1 cellular context compared by ENCODE assay signal in genomic region chr15:101439285-101439919, GRCh38.
TF ChIP-seq lines count a peak whose summit lies in the region.

No MANE protein-coding gene starts in this region.

TF ChIP-seq in HepG2, 621 proteins besides CTCF, POLR2A, EP300 and RAD21 (continued from another document and continues in another):
- peak; percentile 94 for TF ChIP-seq MYC (CRISPR knock-in tag; IDR thresholded peaks at IDR 0.05; ENCODE audit: borderline replicate concordance)
- no peak for TF ChIP-seq ZNF230 (CRISPR knock-in tag; IDR thresholded peaks at IDR 0.05)
- TF ChIP-seq ZNF350 (CRISPR knock-in tag; IDR thresholded peaks at IDR 0.05; ENCODE audit: borderline replicate concordance, low read depth) = peak; percentile 30; the same call in 1 of the 2 replicates
- TF ChIP-seq TBX2 (CRISPR knock-in tag; IDR thresholded peaks at IDR 0.05; ENCODE audit: borderline replicate concordance) = peak; percentile 98
- TF ChIP-seq KLF13 (CRISPR knock-in tag; IDR thresholded peaks at IDR 0.05) = no peak
- TF ChIP-seq ZMYM3 (CRISPR knock-in tag; IDR thresholded peaks at IDR 0.05) = peak; percentile 74
- TF ChIP-seq FOSL1 (CRISPR knock-in tag; IDR thresholded peaks at IDR 0.05; ENCODE audit: borderline replicate concordance) = peak; percentile 47; the same call in 1 of the 2 replicates
- no peak for TF ChIP-seq WIZ (CRISPR knock-in tag; IDR thresholded peaks at IDR 0.05)
- TF ChIP-seq FOXJ3 (CRISPR knock-in tag; IDR thresholded peaks at IDR 0.05; ENCODE audit: borderline replicate concordance) = peak; percentile 98
- TF ChIP-seq MTF1 (CRISPR knock-in tag; IDR thresholded peaks at IDR 0.05) = no peak
- no peak; the same call in 1 of the 2 replicates for TF ChIP-seq NFYC (CRISPR knock-in tag; IDR thresholded peaks at IDR 0.05)
- no peak for TF ChIP-seq ZNF790 (CRISPR knock-in tag; IDR thresholded peaks at IDR 0.05; ENCODE audit: borderline replicate concordance)
- TF ChIP-seq PITX1 (CRISPR knock-in tag; IDR thresholded peaks at IDR 0.05) = peak; percentile 84
- peak; percentile 96 for TF ChIP-seq FOXA3 (CRISPR knock-in tag; IDR thresholded peaks at IDR 0.05)
- no peak for TF ChIP-seq CREB3 (CRISPR knock-in tag; IDR thresholded peaks at IDR 0.05)
- no peak for TF ChIP-seq ZKSCAN5 (CRISPR knock-in tag; IDR thresholded peaks at IDR 0.05)
- peak; percentile 78 for TF ChIP-seq NR2C2 (CRISPR knock-in tag; IDR thresholded peaks at IDR 0.05; ENCODE audit: borderline replicate concordance)
- no peak for TF ChIP-seq ZFYVE20 (CRISPR knock-in tag; IDR thresholded peaks at IDR 0.05; ENCODE audit: borderline replicate concordance, low read depth)
- TF ChIP-seq ARNTL (CRISPR knock-in tag; IDR thresholded peaks at IDR 0.05) = peak; percentile 87
- peak; percentile 99 for TF ChIP-seq HDAC2 (CRISPR knock-in tag; IDR thresholded peaks at IDR 0.05)
- TF ChIP-seq SRSF4 (IDR thresholded peaks at IDR 0.05; ENCODE audit: low read depth, low read length, poor library complexity, severe bottlenecking) = no peak
- peak; percentile 87 for TF ChIP-seq ZNF205 (CRISPR knock-in tag; IDR thresholded peaks at IDR 0.05)
- no peak for TF ChIP-seq ZNF143 (CRISPR knock-in tag; IDR thresholded peaks at IDR 0.05)
- no peak for TF ChIP-seq ZNF530 (CRISPR knock-in tag; IDR thresholded peaks at IDR 0.05; ENCODE audit: low read depth)
- TF ChIP-seq, protein P1, sequence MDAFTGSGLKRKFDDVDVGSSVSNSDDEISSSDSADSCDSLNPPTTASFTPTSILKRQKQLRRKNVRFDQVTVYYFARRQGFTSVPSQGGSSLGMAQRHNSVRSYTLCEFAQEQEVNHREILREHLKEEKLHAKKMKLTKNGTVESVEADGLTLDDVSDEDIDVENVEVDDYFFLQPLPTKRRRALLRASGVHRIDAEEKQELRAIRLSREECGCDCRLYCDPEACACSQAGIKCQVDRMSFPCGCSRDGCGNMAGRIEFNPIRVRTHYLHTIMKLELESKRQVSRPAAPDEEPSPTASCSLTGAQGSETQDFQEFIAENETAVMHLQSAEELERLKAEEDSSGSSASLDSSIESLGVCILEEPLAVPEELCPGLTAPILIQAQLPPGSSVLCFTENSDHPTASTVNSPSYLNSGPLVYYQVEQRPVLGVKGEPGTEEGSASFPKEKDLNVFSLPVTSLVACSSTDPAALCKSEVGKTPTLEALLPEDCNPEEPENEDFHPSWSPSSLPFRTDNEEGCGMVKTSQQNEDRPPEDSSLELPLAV (CRISPR knock-in tag; conservative IDR thresholded peaks at IDR 0.05; ENCODE audit: low read depth) = no peak
- TF ChIP-seq, protein P2, sequence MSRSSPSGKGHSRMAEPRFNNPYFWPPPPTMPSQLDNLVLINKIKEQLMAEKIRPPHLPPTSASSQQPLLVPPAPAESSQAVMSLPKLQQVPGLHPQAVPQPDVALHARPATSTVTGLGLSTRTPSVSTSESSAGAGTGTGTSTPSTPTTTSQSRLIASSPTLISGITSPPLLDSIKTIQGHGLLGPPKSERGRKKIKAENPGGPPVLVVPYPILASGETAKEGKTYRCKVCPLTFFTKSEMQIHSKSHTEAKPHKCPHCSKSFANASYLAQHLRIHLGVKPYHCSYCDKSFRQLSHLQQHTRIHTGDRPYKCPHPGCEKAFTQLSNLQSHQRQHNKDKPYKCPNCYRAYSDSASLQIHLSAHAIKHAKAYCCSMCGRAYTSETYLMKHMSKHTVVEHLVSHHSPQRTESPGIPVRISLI (CRISPR knock-in tag; IDR thresholded peaks at IDR 0.05; ENCODE audit: borderline replicate concordance) = peak; percentile 44; the same call in 1 of the 2 replicates
- no peak for TF ChIP-seq ZFP37 (CRISPR knock-in tag; IDR thresholded peaks at IDR 0.05; ENCODE audit: borderline replicate concordance)
- TF ChIP-seq ZNF768 (CRISPR knock-in tag; IDR thresholded peaks at IDR 0.05) = no peak
- TF ChIP-seq RFXANK (CRISPR knock-in tag; IDR thresholded peaks at IDR 0.05) = no peak
- TF ChIP-seq ZFP36 (IDR thresholded peaks at IDR 0.05; ENCODE audit: borderline replicate concordance, low read depth, low read length, partially characterized antibody) = no peak
- TF ChIP-seq ZBTB40 (IDR thresholded peaks at IDR 0.05) = no peak
- TF ChIP-seq ZBTB40 (CRISPR knock-in tag; IDR thresholded peaks at IDR 0.05) = peak; percentile 49; the same call in 1 of the 2 replicates
- TF ChIP-seq FOXK2 (IDR thresholded peaks at IDR 0.05) = peak; percentile 55
- TF ChIP-seq ZFP82 (CRISPR knock-in tag; IDR thresholded peaks at IDR 0.05; ENCODE audit: borderline replicate concordance) = no peak
- TF ChIP-seq ZIK1 (CRISPR knock-in tag; IDR thresholded peaks at IDR 0.05; ENCODE audit: borderline replicate concordance, low read depth) = no peak
- TF ChIP-seq KLF6 (CRISPR knock-in tag; IDR thresholded peaks at IDR 0.05) = no peak; the same call in 1 of the 2 replicates
- TF ChIP-seq ZNF775 (CRISPR knock-in tag; IDR thresholded peaks at IDR 0.05; ENCODE audit: borderline replicate concordance) = no peak
- TF ChIP-seq CREB1 (IDR thresholded peaks at IDR 0.05) = peak; percentile 69
- TF ChIP-seq CREB1 (CRISPR knock-in tag; IDR thresholded peaks at IDR 0.05) = peak; percentile 83
- TF ChIP-seq ZNF724P (CRISPR knock-in tag; IDR thresholded peaks at IDR 0.05; ENCODE audit: borderline replicate concordance) = no peak
- TF ChIP-seq ZNF556 (CRISPR knock-in tag; IDR thresholded peaks at IDR 0.05; ENCODE audit: borderline replicate concordance) = peak; percentile 80; the same call in 1 of the 2 replicates
- no peak for TF ChIP-seq PLRG1 (conservative IDR thresholded peaks at IDR 0.05)
- TF ChIP-seq ZBTB7B (CRISPR knock-in tag; IDR thresholded peaks at IDR 0.05) = peak; percentile 78; the same call in 1 of the 2 replicates
- TF ChIP-seq ZNF737 (CRISPR knock-in tag; IDR thresholded peaks at IDR 0.05; ENCODE audit: borderline replicate concordance) = no peak
- TF ChIP-seq KLF15 (CRISPR knock-in tag; IDR thresholded peaks at IDR 0.05; ENCODE audit: borderline replicate concordance) = no peak
- no peak for TF ChIP-seq GPN1 (CRISPR knock-in tag; IDR thresholded peaks at IDR 0.05; ENCODE audit: borderline replicate concordance)
- no peak for TF ChIP-seq SOX6 (IDR thresholded peaks at IDR 0.05)
- peak; percentile 96 for TF ChIP-seq SOX6 (CRISPR knock-in tag; IDR thresholded peaks at IDR 0.05)
- TF ChIP-seq, protein P3, sequence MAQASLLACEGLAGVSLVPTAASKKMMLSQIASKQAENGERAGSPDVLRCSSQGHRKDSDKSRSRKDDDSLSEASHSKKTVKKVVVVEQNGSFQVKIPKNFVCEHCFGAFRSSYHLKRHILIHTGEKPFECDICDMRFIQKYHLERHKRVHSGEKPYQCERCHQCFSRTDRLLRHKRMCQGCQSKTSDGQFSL (CRISPR knock-in tag; IDR thresholded peaks at IDR 0.05) = 0 out of 2 replicates have a peak, but pooled peaks have one; percentile 60
- TF ChIP-seq, protein P4, sequence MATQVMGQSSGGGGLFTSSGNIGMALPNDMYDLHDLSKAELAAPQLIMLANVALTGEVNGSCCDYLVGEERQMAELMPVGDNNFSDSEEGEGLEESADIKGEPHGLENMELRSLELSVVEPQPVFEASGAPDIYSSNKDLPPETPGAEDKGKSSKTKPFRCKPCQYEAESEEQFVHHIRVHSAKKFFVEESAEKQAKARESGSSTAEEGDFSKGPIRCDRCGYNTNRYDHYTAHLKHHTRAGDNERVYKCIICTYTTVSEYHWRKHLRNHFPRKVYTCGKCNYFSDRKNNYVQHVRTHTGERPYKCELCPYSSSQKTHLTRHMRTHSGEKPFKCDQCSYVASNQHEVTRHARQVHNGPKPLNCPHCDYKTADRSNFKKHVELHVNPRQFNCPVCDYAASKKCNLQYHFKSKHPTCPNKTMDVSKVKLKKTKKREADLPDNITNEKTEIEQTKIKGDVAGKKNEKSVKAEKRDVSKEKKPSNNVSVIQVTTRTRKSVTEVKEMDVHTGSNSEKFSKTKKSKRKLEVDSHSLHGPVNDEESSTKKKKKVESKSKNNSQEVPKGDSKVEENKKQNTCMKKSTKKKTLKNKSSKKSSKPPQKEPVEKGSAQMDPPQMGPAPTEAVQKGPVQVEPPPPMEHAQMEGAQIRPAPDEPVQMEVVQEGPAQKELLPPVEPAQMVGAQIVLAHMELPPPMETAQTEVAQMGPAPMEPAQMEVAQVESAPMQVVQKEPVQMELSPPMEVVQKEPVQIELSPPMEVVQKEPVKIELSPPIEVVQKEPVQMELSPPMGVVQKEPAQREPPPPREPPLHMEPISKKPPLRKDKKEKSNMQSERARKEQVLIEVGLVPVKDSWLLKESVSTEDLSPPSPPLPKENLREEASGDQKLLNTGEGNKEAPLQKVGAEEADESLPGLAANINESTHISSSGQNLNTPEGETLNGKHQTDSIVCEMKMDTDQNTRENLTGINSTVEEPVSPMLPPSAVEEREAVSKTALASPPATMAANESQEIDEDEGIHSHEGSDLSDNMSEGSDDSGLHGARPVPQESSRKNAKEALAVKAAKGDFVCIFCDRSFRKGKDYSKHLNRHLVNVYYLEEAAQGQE (IDR thresholded peaks at IDR 0.05; ENCODE audit: borderline replicate concordance in 1 of 2, low read depth in 1 of 2, low read length in 2 of 2) = peak in 1 of 2 experiments; percentile 52; a peak in 2 of 4 replicates
- peak; percentile 95 for TF ChIP-seq NR2F6 (IDR thresholded peaks at IDR 0.05)
- TF ChIP-seq NR2F6 (CRISPR knock-in tag; IDR thresholded peaks at IDR 0.05) = peak; percentile 95
- no peak for TF ChIP-seq ZNF678 (CRISPR knock-in tag; IDR thresholded peaks at IDR 0.05)
